12 cellular contexts compared by ENCODE assay signal in the genomic region with DNA sequence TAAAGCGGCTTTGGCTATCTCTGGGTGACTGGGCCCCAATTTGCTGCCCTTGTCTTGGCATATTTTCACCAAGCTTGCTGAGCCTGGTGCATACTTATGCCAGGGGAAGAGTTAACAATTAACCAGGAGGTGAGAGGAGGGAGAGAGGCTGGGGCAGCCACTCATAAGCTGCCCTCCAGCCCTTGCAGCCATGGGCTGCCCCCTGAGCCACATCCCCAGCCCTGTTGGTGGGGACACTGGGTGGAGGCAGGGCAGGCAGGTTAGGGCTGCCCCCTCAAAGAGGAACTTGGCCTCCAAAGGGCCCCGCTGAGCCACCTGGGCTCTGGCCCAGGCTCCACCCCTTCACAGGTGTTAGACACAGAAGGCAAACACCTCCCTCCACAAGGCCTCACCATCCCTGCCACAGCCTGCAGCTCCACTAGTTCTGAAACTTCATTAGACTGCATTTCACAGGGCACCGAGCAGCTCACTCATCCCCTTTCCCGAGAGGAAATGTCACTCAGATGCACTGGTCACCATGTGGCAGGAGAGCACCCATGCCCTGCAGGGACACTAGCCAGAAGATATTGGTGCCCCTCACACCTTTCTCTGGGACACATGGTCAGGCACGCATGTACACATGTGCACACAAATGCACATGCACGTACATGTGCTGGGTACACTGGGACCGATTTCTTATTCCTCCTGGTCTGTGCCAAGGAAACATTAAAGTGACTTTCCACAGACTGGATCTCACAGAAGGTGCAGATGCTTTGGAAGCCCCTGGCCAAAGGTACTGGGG. TPM values are rescaled to one million over a fixed set of nuclear protein-coding genes. Genes with fewer than 3 reads are reported as not detected.
DNase-seq lines count a peak whose midpoint lies in the region; ATAC-seq, FAIRE-seq and TF ChIP-seq lines count a peak whose summit lies in the region.
"Had no signal": no experiment of that assay in that cellular context is flagged by ENCODE, and none has a peak within 500 bp of the region (broad histone marks: within the 10 kb centered on the region; RNA-seq: fewer than 3 reads in every experiment).

No MANE protein-coding gene starts in this region.

- peak overlapping the region; percentile 72 for H3K27ac Mint-ChIP-seq in osteocyte (ENCODE audit: unreplicated experiment)
- no peak overlapping the region for H3K27ac Mint-ChIP-seq in T-helper 17 cell

- no peak for TF ChIP-seq EP300 in esophagus muscularis mucosa (IDR thresholded peaks at IDR 0.05)

- 84% methylated on average over 6 of the region's 7 CpGs for WGBS in esophagus muscularis mucosa

- no peaks in the 10 kb centered on the region for H3K27me3 ChIP-seq in esophagus muscularis mucosa
- H3K27me3 ChIP-seq: BLaER1 treated with 17β-estradiol and CSF1 and Interleukin-3, amounts not matched to agents 10 nM and 100 nM; neutrophil had no signal

- TF ChIP-seq CTCF in OCI-LY7 (conservative IDR thresholded peaks at IDR 0.05; ENCODE audit: low read length) (no peak), esophagus muscularis mucosa (IDR thresholded peaks at IDR 0.05) (no peak), osteocyte (IDR thresholded peaks at IDR 0.05) (no peak)

- H3K4me1 ChIP-seq in OCI-LY7 (ENCODE audit: insufficient read depth, low read length, poor library complexity, severe bottlenecking) = peaks cover 9% of the 10 kb centered on the region
- H3K4me1 ChIP-seq in esophagus muscularis mucosa = peaks cover 67 to 87% (median 82%) of the 10 kb centered on the region in 4 donors

- intact Hi-C loops in OCI-LY7 (cut with micrococcal nuclease; ENCODE audit: unreplicated experiment) = no loop called here
- intact Hi-C loops in esophagus muscularis mucosa (cut with DNase I) = no loop called here

- no peaks in the 10 kb centered on the region for H3K9me2 ChIP-seq in OCI-LY7 (ENCODE audit: insufficient read depth, low read length)

- no peaks in the 10 kb centered on the region for H3K27me3 Mint-ChIP-seq in osteocyte (ENCODE audit: unreplicated experiment)
- peaks cover 7% of the 10 kb centered on the region for H3K27me3 Mint-ChIP-seq in T-helper 17 cell

- FAIRE-seq in frontal cortex (lab: Jason Lieb, UNC) = no peak

- no peaks in the 10 kb centered on the region for H3K79me2 ChIP-seq in OCI-LY7 (ENCODE audit: insufficient read depth, low read depth, low read length)

- CTCF ChIA-PET in OCI-LY7 (lab: Charles Lee; ENCODE audit: unreplicated experiment) = no interaction called here

- H3K27ac ChIP-seq in OCI-LY7 (ENCODE audit: low read depth, low read length, poor library complexity, severe bottlenecking) = no peak overlapping the region
- peak overlapping the region; percentile 33 to 98 (median 84) for H3K27ac ChIP-seq in esophagus muscularis mucosa (replicated peaks in 1 of 4)
- H3K27ac ChIP-seq: BLaER1 treated with 17β-estradiol and CSF1 and Interleukin-3, amounts not matched to agents 10 nM and 100 nM; neutrophil had no signal

- no peaks in the 10 kb centered on the region for H3K9me3 ChIP-seq in OCI-LY7 (ENCODE audit: low read length)
- no peaks in the 10 kb centered on the region for H3K9me3 ChIP-seq in esophagus muscularis mucosa
- H3K9me3 ChIP-seq in T-helper 17 cell (ENCODE audit: control insufficient read depth, low read length, poor library complexity, severe bottlenecking) = no peaks in the 10 kb centered on the region
- H3K9me3 ChIP-seq: BLaER1 treated with 17β-estradiol and CSF1 and Interleukin-3, amounts not matched to agents 10 nM and 100 nM; neutrophil had no signal

- ATAC-seq in T-helper 17 cell (no peak), GM19328 (IDR thresholded peaks at IDR 0.05; ENCODE audit: unreplicated experiment) (no peak)

- no peak for TF ChIP-seq POLR2A in esophagus muscularis mucosa (IDR thresholded peaks at IDR 0.05; ENCODE audit: low read depth)

- in situ Hi-C loops in ACHN (cut with HindIII; ENCODE audit: low pct_ligation_motif_present, low pct_unique_long_range_greater_than_20kb, low sequenced_read_pairs) = no loop called here

- DNase-seq in ACHN (peak; percentile 81), OCI-LY7 (ENCODE audit: low spot score) (peak; percentile 14), esophagus muscularis mucosa (ENCODE audit: extremely low spot score) (no peak), osteocyte (ENCODE audit: extremely low spot score, unreplicated experiment) (no peak), frontal cortex (ENCODE audit: low spot score in 2 of 2) (no peak), T-helper 17 cell (no peak)
- DNase-seq in stimulated activated CD4-positive, alpha-beta T cell treated with anti-CD3 and anti-CD28 coated beads, Interleukin-2, amount 100 ng/mL, for 24 hours = no peak
- DNase-seq: hippocampal formation, NCI-H446 treated with DMSO at 0.1 percent for 48 hours had no signal

- H3K4me3 Mint-ChIP-seq in osteocyte (ENCODE audit: unreplicated experiment) (no peak overlapping the region), T-helper 17 cell (no peak overlapping the region)

- BruUV-seq in OCI-LY7 (replicated peaks; lab: Mats Ljungman, UMichigan) = no TSS peak

- H3K4me2 ChIP-seq in OCI-LY7 (ENCODE audit: low read length) = no peak overlapping the region
- H3K4me2 ChIP-seq: BLaER1 treated with 17β-estradiol and CSF1 and Interleukin-3, amounts not matched to agents 10 nM and 100 nM had no signal

- no peaks in the 10 kb centered on the region for H3K9me3 Mint-ChIP-seq in osteocyte (ENCODE audit: unreplicated experiment)

- H3K4me3 ChIP-seq in OCI-LY7 (ENCODE audit: low read depth, low read length, poor library complexity, severe bottlenecking) (no peak overlapping the region), esophagus muscularis mucosa (no peak overlapping the region)
- H3K4me3 ChIP-seq: BLaER1 treated with 17β-estradiol and CSF1 and Interleukin-3, amounts not matched to agents 10 nM and 100 nM had no signal

- H3K36me3 Mint-ChIP-seq in osteocyte (ENCODE audit: unreplicated experiment) = peaks cover 46% of the 10 kb centered on the region
- H3K36me3 Mint-ChIP-seq in T-helper 17 cell (ENCODE audit: low read depth) = peaks cover 2% of the 10 kb centered on the region

- no peak overlapping the region for H2AFZ ChIP-seq in OCI-LY7 (ENCODE audit: low read length)

- peaks cover 81% of the 10 kb centered on the region for H3K4me1 Mint-ChIP-seq in osteocyte (ENCODE audit: unreplicated experiment)
- no peaks in the 10 kb centered on the region for H3K4me1 Mint-ChIP-seq in T-helper 17 cell

- no peaks in the 10 kb centered on the region for H3K36me3 ChIP-seq in OCI-LY7 (ENCODE audit: insufficient read depth, low read length)
- peaks cover 38 to 81% (median 57%) of the 10 kb centered on the region in 4 donors for H3K36me3 ChIP-seq in esophagus muscularis mucosa
- H3K36me3 ChIP-seq: BLaER1 treated with 17β-estradiol and CSF1 and Interleukin-3, amounts not matched to agents 10 nM and 100 nM; neutrophil had no signal

- POLR2A ChIA-PET in OCI-LY7 (lab: Charles Lee) = interaction anchor here (1.0 kb wide), 1 partner anchor 16 kb away, joined by 3 read pairs; no protein-coding TSS in a partner anchor

- no peaks in the 10 kb centered on the region for H4K20me1 ChIP-seq in OCI-LY7 (ENCODE audit: insufficient read depth, low read length)
- H4K20me1 ChIP-seq: BLaER1 treated with 17β-estradiol and CSF1 and Interleukin-3, amounts not matched to agents 10 nM and 100 nM had no signal

RNA-seq across cellular contexts. Expression of a gene that starts 20.2 kb away (rescaled TPM):
- not detected in 2 replicates for total RNA-seq in OCI-LY7 (2014; rRNA removed; shearing (Covaris generic))
- not detected in 2 replicates for total RNA-seq in OCI-LY7 (2022)
- 100 to 1,000 TPM; 111 to 313 (median 155) TPM for total RNA-seq in esophagus muscularis mucosa
- total RNA-seq in osteocyte = 195 and 199 TPM in 2 replicates
- 62.0 TPM for total RNA-seq in frontal cortex
- not detected for total RNA-seq in T-helper 17 cell

Comparison
In these comparisons a context has a peak if more than half of its experiments do, and no peak if none do; other contexts are left out.
1. DNase-seq: peak in ACHN (single experiment) and OCI-LY7 (single experiment); none in esophagus muscularis mucosa (single experiment), osteocyte (single experiment), frontal cortex (0 of 2), T-helper 17 cell (0 of 3) and stimulated activated CD4-positive, alpha-beta T cell treated with anti-CD3 and anti-CD28 coated beads, Interleukin-2, amount 100 ng/mL, for 24 hours (0 of 2).
2. RNA of a gene that starts 20.2 kb away (total RNA-seq): 195 to 199 TPM in osteocyte, 111 to 313 TPM in esophagus muscularis mucosa and 62.0 TPM in frontal cortex (single experiment); not detected in T-helper 17 cell and not detected in OCI-LY7; every median in the first group is over 10 times any median in the second.